ENCODE assay signal across 8 cellular contexts in genomic region chr19:1618157-1619093, GRCh38. TPM values are rescaled to one million over a fixed set of nuclear protein-coding genes. Genes with fewer than 3 reads are reported as not detected.
DNase-seq lines count a peak whose midpoint lies in the region; ATAC-seq and TF ChIP-seq lines count a peak whose summit lies in the region.

No MANE protein-coding gene starts in this region.

- WGBS in adrenal gland, 4 donors = 74 to 85% (median 81%) methylated on average over 11 to 24 of the region's 24 CpGs
- 95% methylated on average over 20 of the region's 24 CpGs for WGBS in smooth muscle cell (ENCODE audit: low lambda C conversion rate)

- H4K20me1 ChIP-seq in smooth muscle cell (ENCODE audit: low read depth) = peaks cover 40% of the 10 kb centered on the region

- H2AFZ ChIP-seq in smooth muscle cell (ENCODE audit: low read depth) = no peak overlapping the region

- no peak overlapping the region for H3K4me2 ChIP-seq in smooth muscle cell

- DNase-seq in NCI-H1105 treated with DMSO at 0.1 percent for 48 hours (lab: John Stamatoyannopoulos, UW) (peak; percentile 5), NCI-H1105 (lab: John Stamatoyannopoulos, UW) (no peak), M059J (ENCODE audit: low read depth) (peak; percentile 31), adrenal gland (peak in 3 of 7 donors; percentile 30 to 48 (median 47)), kidney tubule cell (ENCODE audit: low spot score) (peak; percentile 49), medulla oblongata (ENCODE audit: extremely low spot score) (no peak), smooth muscle cell (lab: John Stamatoyannopoulos, UW; ENCODE audit: unreplicated experiment) (no peak)

- no peak for TF ChIP-seq POLR2A in adrenal gland (IDR thresholded peaks at IDR 0.05)

- H3K79me2 ChIP-seq in smooth muscle cell (ENCODE audit: low read depth) = no peaks in the 10 kb centered on the region

- no peaks in the 10 kb centered on the region for H3F3A ChIP-seq in smooth muscle cell (ENCODE audit: low read depth)

- H3K27ac ChIP-seq in adrenal gland (no peak overlapping the region), smooth muscle cell (ENCODE audit: low read depth) (no peak overlapping the region)

- H3K36me3 ChIP-seq in adrenal gland (replicated peaks in 1 of 2) = peaks cover 0 to 33% of the 10 kb centered on the region in 2 donors
- peaks cover 4% of the 10 kb centered on the region for H3K36me3 ChIP-seq in smooth muscle cell (ENCODE audit: low read depth)

- no peak overlapping the region for H3K9ac ChIP-seq in smooth muscle cell (ENCODE audit: low read depth)

- no peak for ATAC-seq in GM21619 (IDR thresholded peaks at IDR 0.05; ENCODE audit: unreplicated experiment)

- H3K9me3 ChIP-seq in adrenal gland (replicated peaks in 1 of 3) (no peaks in the 10 kb centered on the region), smooth muscle cell (replicated peaks; ENCODE audit: low read depth) (no peaks in the 10 kb centered on the region)

- H3K4me1 ChIP-seq in adrenal gland (replicated peaks in 1 of 2) (no peaks in the 10 kb centered on the region), smooth muscle cell (ENCODE audit: low read depth) (no peaks in the 10 kb centered on the region)

- intact Hi-C loops in adrenal gland (cut with DNase I) = no loop called here

- TF ChIP-seq CTCF in adrenal gland (IDR thresholded peaks at IDR 0.05) (peak in 4 of 6 experiments; percentile 6 to 42 (median 40)), smooth muscle cell (IDR thresholded peaks at IDR 0.05; ENCODE audit: borderline replicate concordance, insufficient read depth, poor library complexity, severe bottlenecking) (no peak)

- H3K4me3 ChIP-seq in adrenal gland (no peak overlapping the region), smooth muscle cell (no peak overlapping the region)

- H3K27me3 ChIP-seq in adrenal gland (no peaks in the 10 kb centered on the region), smooth muscle cell (ENCODE audit: low read depth) (no peaks in the 10 kb centered on the region)

RNA-seq across cellular contexts. Expression of gene UQCR11, which starts 13.2 kb away (rescaled TPM):
- total RNA-seq in M059J (2014; rRNA removed; shearing (Covaris generic)) = 87.1 and 105 TPM in 2 replicates
- total RNA-seq in adrenal gland = 100 to 1,000 TPM in 5 of 8 donors, 10 to 100 TPM in 3; 47.1 to 336 (median 240) TPM
- 100 to 1,000 TPM in 1 of 3 donors, 10 to 100 TPM in 2; 91.7 to 122 (median 96.9) TPM for polyA plus RNA-seq in adrenal gland
- total RNA-seq in smooth muscle cell = 32.3 and 40.4 TPM in 2 replicates
- polyA plus RNA-seq in smooth muscle cell = 550 and 592 TPM in 2 replicates

RNA-seq across cellular contexts. Expression of gene MBD3, which starts 25.8 kb away (rescaled TPM):
- total RNA-seq in M059J (2014; rRNA removed; shearing (Covaris generic)) = 64.9 and 116 TPM in 2 replicates
- total RNA-seq in adrenal gland (100 to 1,000 TPM in 4 of 8 donors, 10 to 100 TPM in 4; 60.6 to 144 (median 97.2) TPM), smooth muscle cell (40.3 and 50.7 TPM in 2 replicates)
- polyA plus RNA-seq in adrenal gland (100 to 1,000 TPM in 1 of 3 donors, 10 to 100 TPM in 1, 1 to 10 TPM in 1; 3.5 to 221 (median 95.8) TPM), smooth muscle cell (47.3 and 52.7 TPM in 2 replicates)

RNA-seq across cellular contexts. Expression of gene TCF3, which starts 34.0 kb away (rescaled TPM):
- 38.1 and 90.7 TPM in 2 replicates for total RNA-seq in M059J (2014; rRNA removed; shearing (Covaris generic))
- 10 to 100 TPM; 23.8 to 96.0 (median 44.4) TPM for total RNA-seq in adrenal gland
- polyA plus RNA-seq in adrenal gland = 10 to 100 TPM in 2 of 3 donors, 1 to 10 TPM in 1; 8.5 to 45.1 (median 44.2) TPM
- 76.3 and 89.0 TPM in 2 replicates for total RNA-seq in smooth muscle cell
- polyA plus RNA-seq in smooth muscle cell = 145 and 150 TPM in 2 replicates

RNA-seq across cellular contexts. Expression of gene MEX3D, which starts 50.3 kb away (rescaled TPM):
- total RNA-seq in M059J (2014; rRNA removed; shearing (Covaris generic)) = 16.5 and 48.0 TPM in 2 replicates
- total RNA-seq in adrenal gland (10 to 100 TPM; 10.6 to 31.6 (median 20.6) TPM), smooth muscle cell (28.6 and 41.5 TPM in 2 replicates)
- polyA plus RNA-seq in adrenal gland (1 to 10 TPM; 1.6 to 2.6 (median 2.1) TPM), smooth muscle cell (8.4 and 9.3 TPM in 2 replicates)

Comparison
In these comparisons a context has a peak if more than half of its experiments do, and no peak if none do; other contexts are left out.
1. DNase-seq: peak in NCI-H1105 treated with DMSO at 0.1 percent for 48 hours (single experiment), M059J (single experiment) and kidney tubule cell (single experiment); none in NCI-H1105 (single experiment), medulla oblongata (single experiment) and smooth muscle cell (single experiment).